In genomic region chr22:42114721-42115120, GRCh38 we compare ENCODE assay signal across 1 cellular context.
TF ChIP-seq lines count a peak whose summit lies in the region.

No MANE protein-coding gene starts in this region.

TF ChIP-seq in endothelial cell of umbilical vein, 7 proteins besides CTCF, POLR2A, EP300 and RAD21:
- TF ChIP-seq FOS (IDR thresholded peaks at IDR 0.05; ENCODE audit: borderline replicate concordance, insufficient read depth, low read length) (no peak), JUN (IDR thresholded peaks at IDR 0.05; ENCODE audit: borderline replicate concordance, insufficient read depth, insufficient read length, low read depth) (no peak), GATA2 (IDR thresholded peaks at IDR 0.05; ENCODE audit: insufficient read depth, insufficient read length, low read depth, low read length) (no peak), MYC (IDR thresholded peaks at IDR 0.05; ENCODE audit: low read depth, low read length) (no peak), POLR2AphosphoS5 (IDR thresholded peaks at IDR 0.05; ENCODE audit: insufficient read depth, low read depth, low read length) (no peak), EZH2 (IDR thresholded peaks at IDR 0.05; ENCODE audit: borderline replicate concordance, low read depth, low read length, severe bottlenecking) (no peak)
- TF ChIP-seq, protein P1, sequence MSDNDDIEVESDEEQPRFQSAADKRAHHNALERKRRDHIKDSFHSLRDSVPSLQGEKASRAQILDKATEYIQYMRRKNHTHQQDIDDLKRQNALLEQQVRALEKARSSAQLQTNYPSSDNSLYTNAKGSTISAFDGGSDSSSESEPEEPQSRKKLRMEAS (IDR thresholded peaks at IDR 0.05; ENCODE audit: insufficient read depth, insufficient read length): no peak
